ENCODE assay signal across 12 cellular contexts in genomic region chr11:46696212-46696558, GRCh38. TPM values are rescaled to one million over a fixed set of nuclear protein-coding genes. Genes with fewer than 3 reads are reported as not detected.
DNase-seq lines count a peak whose midpoint lies in the region; ATAC-seq and TF ChIP-seq lines count a peak whose summit lies in the region.
"Had no signal": no experiment of that assay in that cellular context is flagged by ENCODE, and none has a peak within 500 bp of the region (broad histone marks: within the 10 kb centered on the region; RNA-seq: fewer than 3 reads in every experiment).

No MANE protein-coding gene starts in this region.

- no peak overlapping the region for H3K4me3 ChIP-seq in right lobe of liver
- H3K4me3 ChIP-seq: lung had no signal

- WGBS in right lobe of liver (ENCODE audit: insufficient coverage, low coverage, low lambda C conversion rate, missing lambda C conversion rate): 28% methylated on average over 4 of the region's 11 CpGs

- H3K27ac ChIP-seq in cingulate gyrus (ENCODE audit: low read depth, low read length) (peak overlapping the region; percentile 98), right lobe of liver (peak overlapping the region in 1 of 3 donors; percentile 38), temporal lobe (ENCODE audit: low read depth, low read length) (peak overlapping the region; percentile 97)

- intact Hi-C loops in right lobe of liver (cut with DNase I): no loop called here

- TF ChIP-seq CTCF in right lobe of liver (IDR thresholded peaks at IDR 0.05): no peak

- no peak for TF ChIP-seq POLR2A in right lobe of liver (IDR thresholded peaks at IDR 0.05)

- no peaks in the 10 kb centered on the region for H3K9me3 ChIP-seq in right lobe of liver

- peaks cover 0 to 32% (median 17%) of the 10 kb centered on the region in 4 donors for H3K36me3 ChIP-seq in right lobe of liver

- peaks cover 0 to 44% (median 19%) of the 10 kb centered on the region in 4 donors for H3K4me1 ChIP-seq in right lobe of liver

- DNase-seq in NCI-H1105 treated with DMSO at 0.1 percent for 48 hours (lab: John Stamatoyannopoulos, UW) (peak; percentile 19), right lobe of liver (peak; percentile 68 to 94 (median 93)), SKM-1 (lab: John Stamatoyannopoulos, UW; ENCODE audit: unreplicated experiment) (no peak)
- DNase-seq in activated effector memory CD4-positive, alpha-beta T cell treated with Interleukin-2 at 50 U/mL for 16 hours: no peak
- DNase-seq: activated CD4-positive, alpha-beta T cell treated with anti-CD3 and anti-CD28 coated beads for 1 hour; foreskin melanocyte; NCI-H748 treated with DMSO at 0.1 percent for 48 hours had no signal

- no peaks in the 10 kb centered on the region for H3K27me3 ChIP-seq in right lobe of liver

- ATAC-seq in right lobe of liver: peak; percentile 11 to 67 (median 64)
- ATAC-seq in HG03139 (IDR thresholded peaks at IDR 0.05; ENCODE audit: unreplicated experiment): no peak

RNA-seq across cellular contexts. Expression of gene ARHGAP1, which starts 4.2 kb away (rescaled TPM):
- total RNA-seq in right lobe of liver (10 to 100 TPM; 26.5 to 46.2 (median 30.9) TPM), temporal lobe (17.9 TPM)

RNA-seq across cellular contexts. Expression of gene ZNF408, which starts 4.6 kb away (rescaled TPM):
- 10 to 100 TPM in 1 of 6 experiments, 1 to 10 TPM in 5; 4.0 to 16.3 (median 6.9) TPM for total RNA-seq in right lobe of liver
- 4.2 TPM for total RNA-seq in temporal lobe

RNA-seq across cellular contexts. Expression of gene F2, which starts 22.8 kb away (rescaled TPM):
- 1,000 to 10,000 TPM in 3 of 6 experiments, 100 to 1,000 TPM in 3; 825 to 1,339 (median 1,089) TPM for total RNA-seq in right lobe of liver
- total RNA-seq in temporal lobe: not detected
- total RNA-seq: SK-MEL-5 had no signal

Comparison
In these comparisons a context has a peak if more than half of its experiments do, and no peak if none do; other contexts are left out.
1. DNase-seq: peak in NCI-H1105 treated with DMSO at 0.1 percent for 48 hours (single experiment) and right lobe of liver (3 of 3); none in activated effector memory CD4-positive, alpha-beta T cell treated with Interleukin-2 at 50 U/mL for 16 hours (single experiment) and SKM-1 (single experiment).
2. RNA of gene F2, which starts 22.8 kb away (total RNA-seq): 825 to 1,339 TPM in right lobe of liver; not detected in temporal lobe (single experiment); every median in the first group is over 100 times any median in the second.